12 cellular contexts compared by ENCODE assay signal in genomic region chr4:2761035-2761923, GRCh38. TPM values are rescaled to one million over a fixed set of nuclear protein-coding genes. Genes with fewer than 3 reads are reported as not detected.
DNase-seq lines count a peak whose midpoint lies in the region; TF ChIP-seq lines count a peak whose summit lies in the region.
"Had no signal": no experiment of that assay in that cellular context is flagged by ENCODE, and none has a peak within 500 bp of the region (broad histone marks: within the 10 kb centered on the region; RNA-seq: fewer than 3 reads in every experiment).

No MANE protein-coding gene starts in this region.

- POLR2A ChIA-PET in RWPE1 (lab: Yijun Ruan, JAX; ENCODE audit: low non-redundant PET): no interaction called here

- H3K4me3 ChIP-seq in fibroblast of the aortic adventitia (ENCODE audit: low read depth, low read length): no peak overlapping the region
- H3K4me3 ChIP-seq: BLaER1 treated with 17β-estradiol and CSF1 and Interleukin-3, amounts not matched to agents 10 nM and 100 nM; vagina had no signal

- peak overlapping the region; percentile 35 for H3K27ac ChIP-seq in RWPE1
- H3K27ac ChIP-seq: BLaER1 treated with 17β-estradiol and CSF1 and Interleukin-3, amounts not matched to agents 10 nM and 100 nM; epithelial cell of prostate; vagina had no signal

- TF ChIP-seq CTCF in RWPE1 (conservative IDR thresholded peaks at IDR 0.05; ENCODE audit: low read depth) (no peak), fibroblast of the aortic adventitia (IDR thresholded peaks at IDR 0.05; ENCODE audit: insufficient read depth, low read length) (peak; percentile 31)

- DNase-seq in activated effector memory CD4-positive, alpha-beta T cell treated with anti-CD3 and anti-CD28 coated beads, Interleukin-2, amount 50 U/mL, for 16 hours: peak; percentile 54
- DNase-seq in activated effector memory CD4-positive, alpha-beta T cell treated with Interleukin-2 at 50 U/mL for 16 hours: no peak
- DNase-seq in RWPE1 (ENCODE audit: low spot score) (no peak), fibroblast of the aortic adventitia (ENCODE audit: low read depth) (no peak), middle frontal gyrus (ENCODE audit: extremely low spot score, low spot score) (no peak), KG1 (lab: John Stamatoyannopoulos, UW) (no peak)
- peak; percentile 50 for DNase-seq in stimulated activated CD8-positive, alpha-beta memory T cell treated with anti-CD3 and anti-CD28 coated beads, Interleukin-4, amount 100 ng/mL, for 48 hours
- DNase-seq in effector CD8-positive, alpha-beta T cell (lab: John Stamatoyannopoulos, UW): no peak
- DNase-seq: SHP77 treated with DMSO at 0.1 percent for 48 hours had no signal

- CTCF ChIA-PET in RWPE1 (lab: Yijun Ruan, JAX): no interaction called here

RNA-seq across cellular contexts. Expression of gene TNIP2, which starts 5.1 kb away (rescaled TPM):
- total RNA-seq in fibroblast of the aortic adventitia (ENCODE audit: low replicate concordance): 31.5 and 65.7 TPM in 2 replicates

RNA-seq across cellular contexts. Expression of gene SH3BP2, which starts 31.6 kb away (rescaled TPM):
- 30.7 and 30.8 TPM in 2 replicates for total RNA-seq in fibroblast of the aortic adventitia (ENCODE audit: low replicate concordance)

Comparison
In these comparisons a context has a peak if more than half of its experiments do, and no peak if none do; other contexts are left out.
1. DNase-seq: peak in activated effector memory CD4-positive, alpha-beta T cell treated with anti-CD3 and anti-CD28 coated beads, Interleukin-2, amount 50 U/mL, for 16 hours (single experiment) and stimulated activated CD8-positive, alpha-beta memory T cell treated with anti-CD3 and anti-CD28 coated beads, Interleukin-4, amount 100 ng/mL, for 48 hours (single experiment); none in activated effector memory CD4-positive, alpha-beta T cell treated with Interleukin-2 at 50 U/mL for 16 hours (single experiment), RWPE1 (single experiment), fibroblast of the aortic adventitia (single experiment), effector CD8-positive, alpha-beta T cell (single experiment), middle frontal gyrus (single experiment) and KG1 (single experiment).